25 cellular contexts compared by ENCODE assay signal in the genomic region with DNA sequence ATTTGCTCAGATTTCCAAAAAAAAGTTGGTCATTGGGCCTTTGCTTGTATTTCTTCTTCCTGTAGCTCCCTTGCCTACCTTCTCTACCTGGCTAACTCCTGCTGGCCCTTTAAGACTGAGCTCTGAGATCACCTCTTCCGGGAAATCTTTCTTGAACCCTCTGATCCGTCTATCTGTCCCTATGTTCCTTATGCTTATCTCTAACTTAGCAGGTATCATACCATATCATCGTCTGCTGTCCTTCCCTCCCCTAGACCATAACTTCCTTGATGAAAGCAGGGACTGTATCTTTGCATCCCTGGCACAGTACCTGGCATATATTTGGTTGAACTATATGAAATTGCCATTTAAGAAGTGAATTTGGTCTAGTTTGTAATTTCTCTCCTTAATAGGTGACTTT. TPM values are rescaled to one million over a fixed set of nuclear protein-coding genes. Genes with fewer than 3 reads are reported as not detected.
DNase-seq lines count a peak whose midpoint lies in the region; ATAC-seq and TF ChIP-seq lines count a peak whose summit lies in the region.
"Had no signal": no experiment of that assay in that cellular context is flagged by ENCODE, and none has a peak within 500 bp of the region (broad histone marks: within the 10 kb centered on the region; RNA-seq: fewer than 3 reads in every experiment).

No MANE protein-coding gene starts in this region.

- H3K79me2 ChIP-seq in mammary epithelial cell (ENCODE audit: insufficient read depth, low read length) = peaks cover 67% of the 10 kb centered on the region

- H3K9me3 ChIP-seq in mammary epithelial cell (replicated peaks; ENCODE audit: insufficient read depth, low read length) = no peaks in the 10 kb centered on the region
- H3K9me3 ChIP-seq in mucosa of descending colon = no peaks in the 10 kb centered on the region
- H3K9me3 ChIP-seq: ascending aorta, heart left ventricle, pancreas, right atrium auricular region had no signal

- H3K4me2 ChIP-seq in mammary epithelial cell (ENCODE audit: insufficient read depth, low read depth, low read length) = peak overlapping the region; percentile 48

- no peaks in the 10 kb centered on the region for H3K36me3 Mint-ChIP-seq in activated CD4-positive, alpha-beta T cell treated with anti-CD3 and anti-CD28 coated beads, Interleukin-2, amount 10 ng/mL, durations not matched to agents 7 days and 5 days (ENCODE audit: low read depth)
- H3K36me3 Mint-ChIP-seq: activated naive CD4-positive, alpha-beta T cell treated with anti-CD3 and anti-CD28 coated beads, Interleukin-2, amount 50 U/mL, for 24 hours; naive thymus-derived CD8-positive, alpha-beta T cell had no signal

- no peak overlapping the region for H3K9ac ChIP-seq in mammary epithelial cell (ENCODE audit: insufficient read depth, low read length)

- ATAC-seq in mucosa of descending colon = peak; percentile 67
- ATAC-seq in GM19467 (IDR thresholded peaks at IDR 0.05; ENCODE audit: unreplicated experiment) = no peak
- ATAC-seq: heart left ventricle, Right ventricle myocardium inferior had no signal

- H3K36me3 ChIP-seq in mammary epithelial cell (ENCODE audit: insufficient read depth, low read length) (no peaks in the 10 kb centered on the region), mucosa of descending colon (ENCODE audit: low read depth) (no peaks in the 10 kb centered on the region)
- H3K36me3 ChIP-seq: ascending aorta, heart left ventricle, pancreas, right atrium auricular region had no signal

- no peaks in the 10 kb centered on the region for H3K9me3 Mint-ChIP-seq in activated CD4-positive, alpha-beta T cell treated with anti-CD3 and anti-CD28 coated beads, Interleukin-2, amount 10 ng/mL, durations not matched to agents 7 days and 5 days
- H3K9me3 Mint-ChIP-seq: activated naive CD4-positive, alpha-beta T cell treated with anti-CD3 and anti-CD28 coated beads, Interleukin-2, amount 50 U/mL, for 24 hours; CD4-positive, alpha-beta T cell; naive thymus-derived CD8-positive, alpha-beta T cell had no signal

- in situ Hi-C loops in mammary epithelial cell (cut with MboI; ENCODE audit: low sequenced_read_pairs in 2 of 2) = no loop called here

- H3K27me3 ChIP-seq in mammary epithelial cell (ENCODE audit: insufficient read depth, low read length) = no peaks in the 10 kb centered on the region
- H3K27me3 ChIP-seq: ascending aorta, heart left ventricle, pancreas, right atrium auricular region had no signal

- WGBS in mammary epithelial cell (ENCODE audit: low coverage, missing lambda C conversion rate) = 97% methylated on average over 3 of the region's 3 CpGs

- TSS peak; percentile 98 for BruUV-seq in mammary epithelial cell (replicated peaks; lab: Mats Ljungman, UMichigan)

- TF ChIP-seq CTCF in mammary epithelial cell (conservative IDR thresholded peaks at IDR 0.05 in 1 of 2, IDR thresholded peaks at IDR 0.05 in 1 of 2; ENCODE audit: extremely low read depth in 1 of 2, insufficient read depth in 1 of 2, low read depth in 1 of 2, low read length in 2 of 2) (no peak), mucosa of descending colon (IDR thresholded peaks at IDR 0.05) (no peak)

- H3K4me1 Mint-ChIP-seq in activated CD4-positive, alpha-beta T cell treated with anti-CD3 and anti-CD28 coated beads, Interleukin-2, amount 10 ng/mL, durations not matched to agents 7 days and 5 days = peaks cover 27% of the 10 kb centered on the region

- dilution Hi-C loops in mammary epithelial cell (cut with HindIII; ENCODE audit: low sequenced_read_pairs) = loop anchor here (5.0 kb wide), 1 partner anchor 37 kb away; no protein-coding TSS in a partner anchor

- no peak overlapping the region for H2AFZ ChIP-seq in mammary epithelial cell (ENCODE audit: low read depth, low read length)

- H3K27ac Mint-ChIP-seq in activated CD4-positive, alpha-beta T cell treated with anti-CD3 and anti-CD28 coated beads, Interleukin-2, amount 10 ng/mL, durations not matched to agents 7 days and 5 days = no peak overlapping the region
- H3K27ac Mint-ChIP-seq: activated naive CD4-positive, alpha-beta T cell treated with anti-CD3 and anti-CD28 coated beads, Interleukin-2, amount 50 U/mL, for 24 hours; CD4-positive, alpha-beta T cell had no signal

- H3K27ac ChIP-seq in mammary epithelial cell (ENCODE audit: insufficient read depth, low read depth, low read length) = no peak overlapping the region
- H3K27ac ChIP-seq: ascending aorta, heart left ventricle, VCaP had no signal

- H3K4me1 ChIP-seq in mammary epithelial cell (ENCODE audit: insufficient read depth, low read length) = peaks cover 15% of the 10 kb centered on the region
- peaks cover 32% of the 10 kb centered on the region for H3K4me1 ChIP-seq in mucosa of descending colon (ENCODE audit: low read depth)

- POLR2A ChIA-PET in activated CD4-positive, alpha-beta T cell treated with anti-CD3 and anti-CD28 coated beads, Interleukin-2, amount 10 ng/mL, durations not matched to agents 7 days and 5 days (lab: Charles Lee) = no interaction called here

- no peaks in the 10 kb centered on the region for H3K27me3 Mint-ChIP-seq in activated CD4-positive, alpha-beta T cell treated with anti-CD3 and anti-CD28 coated beads, Interleukin-2, amount 10 ng/mL, durations not matched to agents 7 days and 5 days
- H3K27me3 Mint-ChIP-seq: activated naive CD4-positive, alpha-beta T cell treated with anti-CD3 and anti-CD28 coated beads, Interleukin-2, amount 50 U/mL, for 24 hours; CD4-positive, alpha-beta T cell had no signal

- CTCF ChIA-PET in mammary epithelial cell (lab: Charles Lee; ENCODE audit: low non-redundant PET) = no interaction called here
- CTCF ChIA-PET in activated CD4-positive, alpha-beta T cell treated with anti-CD3 and anti-CD28 coated beads, Interleukin-2, amount 10 ng/mL, durations not matched to agents 7 days and 5 days (lab: Charles Lee) = interaction anchor here (0.7 to 0.9 kb wide), 2 partner anchors 15 to 32 kb away, joined by 3 to 4 read pairs; no protein-coding TSS in a partner anchor

- intact Hi-C loops in mammary epithelial cell (cut with micrococcal nuclease) (no loop called here), mucosa of descending colon (cut with DNase I, micrococcal nuclease) (no loop called here)

- DNase-seq in OCI-M1 (lab: John Stamatoyannopoulos, UW) (peak; percentile 14), mammary epithelial cell (no peak), mucosa of descending colon (no peak), NCI-H2107 (lab: John Stamatoyannopoulos, UW) (no peak), NCI-H1694 (lab: John Stamatoyannopoulos, UW) (no peak)
- no peak for DNase-seq in activated CD4-positive, alpha-beta T cell treated with anti-CD3 and anti-CD28 coated beads, Interleukin-2, amount 10 ng/mL, durations not matched to agents 7 days and 5 days
- DNase-seq: activated CD4-positive, alpha-beta T cell treated with anti-CD3 and anti-CD28 coated beads, Interleukin-2, amount 50 U/mL, for 1 hour; CD4-positive, alpha-beta T cell; cerebellar nuclear complex; heart left ventricle; naive thymus-derived CD8-positive, alpha-beta T cell; NCI-H1048; NCI-H187; NCI-H2227 treated with DMSO at 0.1 percent for 48 hours; NCI-H774; pancreas; stimulated activated CD4-positive, alpha-beta T cell treated with anti-CD3 and anti-CD28 coated beads, Interleukin-12 subunit alpha, Interleukin-12 subunit beta, amount 100 ng/mL, for 4 hours; stimulated activated CD4-positive, alpha-beta T cell treated with anti-CD3 and anti-CD28 coated beads, Interleukin-4, amount 100 ng/mL, for 24 hours; stimulated activated naive CD4-positive, alpha-beta T cell had no signal

- no peak overlapping the region for H3K4me3 Mint-ChIP-seq in activated CD4-positive, alpha-beta T cell treated with anti-CD3 and anti-CD28 coated beads, Interleukin-2, amount 10 ng/mL, durations not matched to agents 7 days and 5 days
- H3K4me3 Mint-ChIP-seq: activated naive CD4-positive, alpha-beta T cell treated with anti-CD3 and anti-CD28 coated beads, Interleukin-2, amount 50 U/mL, for 24 hours; CD4-positive, alpha-beta T cell had no signal

- no peaks in the 10 kb centered on the region for H4K20me1 ChIP-seq in mammary epithelial cell (ENCODE audit: insufficient read depth, low read length)

- H3K4me3 ChIP-seq in mammary epithelial cell (replicated peaks in 1 of 3; ENCODE audit: insufficient read depth in 1 of 3, low read depth in 2 of 3, low read length in 3 of 3) (no peak overlapping the region), mucosa of descending colon (no peak overlapping the region)
- H3K4me3 ChIP-seq: ascending aorta, heart left ventricle, pancreas, right atrium auricular region had no signal

RNA-seq across cellular contexts. Expression of gene PDE8A, which starts 42.3 kb away (rescaled TPM):
- total RNA-seq in mammary epithelial cell (10 to 100 TPM; 19.3 to 26.8 TPM), mucosa of descending colon (100 to 1,000 TPM in 1 of 3 donors, 10 to 100 TPM in 2; 79.7 to 117 (median 98.3) TPM)
- polyA plus RNA-seq in mammary epithelial cell = 22.9 TPM
- 79.3 TPM for polyA minus RNA-seq in mammary epithelial cell
- 10 to 100 TPM; 17.0 to 18.2 TPM for total RNA-seq in activated CD4-positive, alpha-beta T cell treated with anti-CD3 and anti-CD28 coated beads, Interleukin-2, amount 10 ng/mL, durations not matched to agents 7 days and 5 days
